8 cellular contexts compared by ENCODE assay signal in the genomic region with DNA sequence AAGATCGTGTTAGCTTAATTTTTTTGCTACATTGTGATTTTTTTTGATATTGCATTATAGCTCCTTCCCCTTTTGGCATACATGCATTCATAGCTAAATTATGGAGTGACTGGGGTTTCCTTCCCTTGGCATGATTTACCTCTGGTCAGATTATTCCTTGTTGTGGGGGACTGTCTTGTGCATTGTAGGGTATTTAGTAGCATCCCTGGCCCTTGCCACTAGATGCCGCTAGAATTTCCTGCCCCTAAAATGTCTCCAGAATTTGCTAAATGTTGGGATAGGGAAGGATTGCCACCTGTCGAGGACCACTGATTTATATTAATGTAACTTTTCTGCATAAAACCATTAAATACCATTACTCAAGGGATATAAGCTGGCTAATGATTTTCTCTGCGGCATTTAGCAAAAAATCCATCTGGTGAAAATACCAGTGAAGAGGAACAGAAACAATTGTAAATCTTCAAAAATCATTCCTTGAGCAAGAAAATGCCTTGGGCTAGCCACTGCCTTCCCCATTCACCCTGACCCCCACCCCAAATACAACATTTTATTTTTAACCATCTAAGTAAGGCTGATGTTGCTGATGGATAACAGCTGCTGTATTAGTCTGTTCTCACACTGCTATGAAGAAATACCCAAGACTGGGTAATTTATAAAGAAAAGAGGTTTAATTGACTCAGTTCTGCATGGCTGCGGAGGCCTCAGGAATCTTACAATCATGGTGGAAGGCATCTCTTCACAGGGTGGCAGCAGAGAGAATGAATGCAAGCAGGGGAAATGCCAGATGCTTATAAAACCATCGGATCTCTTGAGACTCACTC.
A peak's percentile ranks its signal among the peaks of the same experiment; 100 is the strongest.
DNase-seq lines count a peak whose midpoint lies in the region; ATAC-seq and TF ChIP-seq lines count a peak whose summit lies in the region.

No MANE protein-coding gene starts in this region.

- TF ChIP-seq CTCF in MCF 10A (IDR thresholded peaks at IDR 0.05; ENCODE audit: unreplicated experiment) (peak; percentile 52), breast epithelium (IDR thresholded peaks at IDR 0.05) (no peak), suprapubic skin (IDR thresholded peaks at IDR 0.05) (no peak)

- POLR2A ChIA-PET in MCF 10A (lab: Yijun Ruan, JAX) = interaction anchor here (0.7 to 5.9 kb wide), 10 partner anchors 122 to 988 kb away, joined by 3 to 70 read pairs (median 6); a partner anchor contains a TSS

- H3K4me3 Mint-ChIP-seq in MCF 10A (ENCODE audit: unreplicated experiment) = no peak overlapping the region
- no peak overlapping the region for H3K4me3 Mint-ChIP-seq in stimulated activated naive CD8-positive, alpha-beta T cell treated with anti-CD3 and anti-CD28 coated beads, Interleukin-15, amount 100 ng/mL, for 72 hours

- peak overlapping the region; percentile 97 for H3K27ac Mint-ChIP-seq in MCF 10A (ENCODE audit: low read depth, unreplicated experiment)
- no peak overlapping the region for H3K27ac Mint-ChIP-seq in stimulated activated naive CD8-positive, alpha-beta T cell treated with anti-CD3 and anti-CD28 coated beads, Interleukin-15, amount 100 ng/mL, for 72 hours

- no peak overlapping the region for H3K4me3 ChIP-seq in breast epithelium
- H3K4me3 ChIP-seq in suprapubic skin = no peak overlapping the region

- CTCF ChIA-PET in MCF 10A (lab: Yijun Ruan, JAX) = interaction anchor here (0.5 to 4.5 kb wide), 53 partner anchors 9 to 976 kb away, joined by 3 to 90 read pairs (median 3); a partner anchor contains a TSS

- H3K27me3 Mint-ChIP-seq in MCF 10A (ENCODE audit: insufficient read depth, unreplicated experiment) = no peaks in the 10 kb centered on the region
- peaks cover 21% of the 10 kb centered on the region for H3K27me3 Mint-ChIP-seq in stimulated activated naive CD8-positive, alpha-beta T cell treated with anti-CD3 and anti-CD28 coated beads, Interleukin-15, amount 100 ng/mL, for 72 hours

- no peak for TF ChIP-seq EP300 in suprapubic skin (IDR thresholded peaks at IDR 0.05)

- no TSS peak for BruUV-seq in MCF 10A (replicated peaks; lab: Mats Ljungman, UMichigan)

- H3K4me1 ChIP-seq in breast epithelium (peaks cover 0 to 11% of the 10 kb centered on the region in 2 donors), suprapubic skin (peaks cover 37% of the 10 kb centered on the region)

- no peak overlapping the region for H3K27ac ChIP-seq in breast epithelium
- H3K27ac ChIP-seq in suprapubic skin = peak overlapping the region; percentile 49

- TF ChIP-seq POLR2A in breast epithelium (IDR thresholded peaks at IDR 0.05) (no peak), suprapubic skin (IDR thresholded peaks at IDR 0.05) (no peak)

- H3K27me3 ChIP-seq in breast epithelium (no peaks in the 10 kb centered on the region), suprapubic skin (no peaks in the 10 kb centered on the region)

- no peaks in the 10 kb centered on the region for H3K9me3 Mint-ChIP-seq in MCF 10A (ENCODE audit: unreplicated experiment)
- no peaks in the 10 kb centered on the region for H3K9me3 Mint-ChIP-seq in stimulated activated naive CD8-positive, alpha-beta T cell treated with anti-CD3 and anti-CD28 coated beads, Interleukin-15, amount 100 ng/mL, for 72 hours

- no peaks in the 10 kb centered on the region for H3K36me3 ChIP-seq in breast epithelium
- no peaks in the 10 kb centered on the region for H3K36me3 ChIP-seq in suprapubic skin

- H3K36me3 Mint-ChIP-seq in MCF 10A (ENCODE audit: insufficient read depth, unreplicated experiment) = no peaks in the 10 kb centered on the region

- H3K9me3 ChIP-seq in breast epithelium (no peaks in the 10 kb centered on the region), suprapubic skin (no peaks in the 10 kb centered on the region)

- 60% methylated on average over 6 of the region's 6 CpGs for WGBS in suprapubic skin

- H3K4me1 Mint-ChIP-seq in MCF 10A (ENCODE audit: insufficient read depth, unreplicated experiment) = peaks cover 30% of the 10 kb centered on the region
- peaks cover 11% of the 10 kb centered on the region for H3K4me1 Mint-ChIP-seq in stimulated activated naive CD8-positive, alpha-beta T cell treated with anti-CD3 and anti-CD28 coated beads, Interleukin-15, amount 100 ng/mL, for 72 hours

- intact Hi-C loops in MCF 10A (cut with micrococcal nuclease) = loop anchor here (2.0 to 10.0 kb wide), 3 partner anchors 153 to 943 kb away; no protein-coding TSS in a partner anchor
- intact Hi-C loops in breast epithelium (cut with DNase I; ENCODE audit: low total_unique reads) = no loop called here

- ATAC-seq in stimulated activated naive CD8-positive, alpha-beta T cell treated with anti-CD3 and anti-CD28 coated beads, Interleukin-15, amount 100 ng/mL, for 72 hours = no peak

- DNase-seq in MCF 10A (ENCODE audit: unreplicated experiment) (peak; percentile 58), breast epithelium (ENCODE audit: low spot score in 2 of 2) (no peak), RPMI7951 (ENCODE audit: low read depth) (peak; percentile 39), globus pallidus (ENCODE audit: low spot score) (peak; percentile 36), suprapubic skin (ENCODE audit: low spot score in 2 of 2) (no peak), DMS79 treated with DMSO at 0.1 percent for 48 hours (lab: John Stamatoyannopoulos, UW) (no peak), SHP77 (lab: John Stamatoyannopoulos, UW) (no peak)
- DNase-seq in stimulated activated naive CD8-positive, alpha-beta T cell treated with anti-CD3 and anti-CD28 coated beads, Interleukin-15, amount 100 ng/mL, for 72 hours = no peak

Comparison
In these comparisons a context has a peak if more than half of its experiments do, and no peak if none do; other contexts are left out.
1. DNase-seq: peak in MCF 10A (single experiment), RPMI7951 (single experiment) and globus pallidus (single experiment); none in breast epithelium (0 of 2), suprapubic skin (0 of 2), stimulated activated naive CD8-positive, alpha-beta T cell treated with anti-CD3 and anti-CD28 coated beads, Interleukin-15, amount 100 ng/mL, for 72 hours (0 of 2), DMS79 treated with DMSO at 0.1 percent for 48 hours (single experiment) and SHP77 (0 of 2).